Comparison of ENCODE assay signal across 8 cellular contexts in the genomic region with DNA sequence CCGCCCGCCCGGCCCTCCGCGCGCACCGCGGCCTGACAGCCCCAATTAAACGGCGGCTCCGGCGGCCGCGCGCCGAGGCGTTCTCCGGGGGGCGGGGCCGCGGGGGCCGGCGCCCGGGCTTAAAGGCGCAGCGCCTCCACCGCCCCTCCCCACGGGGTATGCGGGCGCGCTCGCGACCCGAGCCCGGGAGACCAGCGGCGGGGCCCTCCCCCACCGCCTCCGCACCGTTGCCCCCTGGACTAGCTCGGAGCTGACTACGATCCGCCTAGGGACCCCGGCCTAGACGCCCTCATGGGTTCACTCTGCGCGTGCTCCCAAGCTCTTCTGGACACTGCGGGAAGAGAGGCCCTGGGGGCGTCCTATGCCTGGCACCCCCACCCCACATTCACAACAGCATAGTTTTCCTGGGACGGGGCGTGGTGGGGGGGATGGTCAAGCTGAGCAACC. TPM values are rescaled to one million over a fixed set of nuclear protein-coding genes. Genes with fewer than 3 reads are reported as not detected.
DNase-seq lines count a peak whose midpoint lies in the region; FAIRE-seq and TF ChIP-seq lines count a peak whose summit lies in the region.

A gene with protein sequence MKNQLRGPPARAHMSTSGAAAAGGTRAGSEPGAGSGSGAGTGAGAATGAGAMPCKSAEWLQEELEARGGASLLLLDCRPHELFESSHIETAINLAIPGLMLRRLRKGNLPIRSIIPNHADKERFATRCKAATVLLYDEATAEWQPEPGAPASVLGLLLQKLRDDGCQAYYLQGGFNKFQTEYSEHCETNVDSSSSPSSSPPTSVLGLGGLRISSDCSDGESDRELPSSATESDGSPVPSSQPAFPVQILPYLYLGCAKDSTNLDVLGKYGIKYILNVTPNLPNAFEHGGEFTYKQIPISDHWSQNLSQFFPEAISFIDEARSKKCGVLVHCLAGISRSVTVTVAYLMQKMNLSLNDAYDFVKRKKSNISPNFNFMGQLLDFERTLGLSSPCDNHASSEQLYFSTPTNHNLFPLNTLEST (minus strand): TSS at position 51 of the 447 bp plus-strand sequence. CDS start 205 bp downstream, outside the sequence.

- H3K4me3 ChIP-seq in GM23248 (peak within 1 kb of the TSS; percentile 82), brain microvascular endothelial cell (ENCODE audit: low read depth, low read length) (peak within 1 kb of the TSS; percentile 81), iPS-20b (ENCODE audit: low read length) (peak within 1 kb of the TSS; percentile 85), small intestine (ENCODE audit: low read depth in 1 of 2, low read length in 2 of 2) (peak within 1 kb of the TSS; percentile 49 to 78)

- H3K9ac ChIP-seq in GM23248: peak within 1 kb of the TSS; percentile 95
- H3K9ac ChIP-seq in iPS-20b (ENCODE audit: low read depth, low read length): peak within 1 kb of the TSS; percentile 69; the same call in 1 of the 2 replicates

- FAIRE-seq in small intestine (lab: Jason Lieb, UNC): no peak

- peaks cover 40% of the 10 kb centered on the region for H3K79me2 ChIP-seq in GM23248 (ENCODE audit: insufficient read depth)

- in situ Hi-C loops in GM23248 (cut with MboI): no loop called here
- in situ Hi-C loops in brain microvascular endothelial cell (cut with HindIII; ENCODE audit: low pct_ligation_motif_present, low sequenced_read_pairs): no loop called here

- H3K27me3 ChIP-seq in GM23248 (replicated peaks; ENCODE audit: insufficient read depth): no peaks in the 10 kb centered on the region
- no peaks in the 10 kb centered on the region for H3K27me3 ChIP-seq in brain microvascular endothelial cell (replicated peaks)
- H3K27me3 ChIP-seq in iPS-20b (ENCODE audit: insufficient read depth, low read length): peaks cover 32% of the 10 kb centered on the region
- H3K27me3 ChIP-seq in small intestine (ENCODE audit: control insufficient read depth in 2 of 2, insufficient read depth in 2 of 2, low read length in 2 of 2): no peaks in the 10 kb centered on the region

- H3K4me1 ChIP-seq in GM23248 (ENCODE audit: insufficient read depth): peaks cover 26% of the 10 kb centered on the region
- H3K4me1 ChIP-seq in iPS-20b (ENCODE audit: insufficient read depth, low read length): peaks cover 10% of the 10 kb centered on the region
- no peaks in the 10 kb centered on the region for H3K4me1 ChIP-seq in small intestine (ENCODE audit: control insufficient read depth in 2 of 2, insufficient read depth in 1 of 2, low read depth in 1 of 2, low read length in 1 of 2)

- WGBS in GM23248 (ENCODE audit: low coverage in 1 of 2, low lambda C conversion rate in 2 of 2, missing lambda C conversion rate in 2 of 2), 2 experiments: 1 to 2% methylated on average over 12 to 36 of the region's 51 CpGs
- 0 to 1% (median 0%) methylated on average over 15 to 51 of the region's 51 CpGs for WGBS in small intestine, 3 donors

- H3K9me2 ChIP-seq in GM23248 (ENCODE audit: insufficient read depth): no peaks in the 10 kb centered on the region

- no peaks in the 10 kb centered on the region for H3K36me3 ChIP-seq in GM23248 (ENCODE audit: low read depth)
- peaks cover 4% of the 10 kb centered on the region for H3K36me3 ChIP-seq in brain microvascular endothelial cell (replicated peaks)
- H3K36me3 ChIP-seq in iPS-20b (ENCODE audit: insufficient read depth, low read depth, low read length): peaks cover 21% of the 10 kb centered on the region; the same call in 1 of the 2 replicates
- H3K36me3 ChIP-seq in small intestine (ENCODE audit: control insufficient read depth in 2 of 2, insufficient read depth in 2 of 2, low read length in 2 of 2): no peaks in the 10 kb centered on the region

- DNase-seq in EL (peak; percentile 72), GM23248 (peak; percentile 85), MV-4-11 (lab: John Stamatoyannopoulos, UW) (peak; percentile 50), UCSD-AML1 (lab: John Stamatoyannopoulos, UW; ENCODE audit: unreplicated experiment) (peak; percentile 84), brain microvascular endothelial cell (no peak), small intestine (peak; percentile 72), KG1 (lab: John Stamatoyannopoulos, UW) (no peak)

- no peaks in the 10 kb centered on the region for H4K20me1 ChIP-seq in GM23248 (ENCODE audit: insufficient read depth)

- H2AFZ ChIP-seq in GM23248: peak within 1 kb of the TSS; percentile 87

- H3K9me3 ChIP-seq in GM23248 (ENCODE audit: low read depth) (no peaks in the 10 kb centered on the region), iPS-20b (ENCODE audit: insufficient read depth, low read depth, low read length) (no peaks in the 10 kb centered on the region), small intestine (ENCODE audit: control insufficient read depth, low read depth) (no peaks in the 10 kb centered on the region)

- no peak for TF ChIP-seq CTCF in brain microvascular endothelial cell (IDR thresholded peaks at IDR 0.05; ENCODE audit: low read depth, low read length, missing control alignments)

- peak within 1 kb of the TSS; percentile 96 for H3K4me2 ChIP-seq in GM23248 (ENCODE audit: unreplicated experiment)

- peaks cover 12% of the 10 kb centered on the region for H3F3A ChIP-seq in GM23248 (ENCODE audit: insufficient read depth)

- H3K27ac ChIP-seq in GM23248 (peak within 1 kb of the TSS; percentile 91), brain microvascular endothelial cell (peak within 1 kb of the TSS; percentile 50), iPS-20b (ENCODE audit: low read length) (no peak within 1 kb of the TSS), small intestine (ENCODE audit: low read depth in 1 of 2, low read length in 1 of 2) (peak within 1 kb of the TSS; percentile 81)

RNA-seq across cellular contexts. Expression of the gene that starts here (rescaled TPM):
- total RNA-seq in GM23248 (2014; rRNA removed; shearing (Covaris generic)): 12.4 and 17.7 TPM in 2 replicates
- polyA plus RNA-seq in GM23248 (2016; fragmentation: Nextera tagmentation; extraction: Ambion mirVana): 5.1 and 5.8 TPM in 2 replicates
- polyA plus RNA-seq in small intestine: 1 to 10 TPM; 1.6 to 7.1 (median 1.8) TPM

Comparison
In these comparisons a context has a peak if more than half of its experiments do, and no peak if none do; other contexts are left out.
1. DNase-seq: peak in EL (single experiment), GM23248 (single experiment), MV-4-11 (single experiment), UCSD-AML1 (single experiment) and small intestine (single experiment); none in brain microvascular endothelial cell (single experiment) and KG1 (single experiment).
2. Peak in every context shown above with its lines, with median percentiles within 50 percentile points of each other: H3K4me3 ChIP-seq.